ENCODE assay signal across 8 cellular contexts in the genomic region with DNA sequence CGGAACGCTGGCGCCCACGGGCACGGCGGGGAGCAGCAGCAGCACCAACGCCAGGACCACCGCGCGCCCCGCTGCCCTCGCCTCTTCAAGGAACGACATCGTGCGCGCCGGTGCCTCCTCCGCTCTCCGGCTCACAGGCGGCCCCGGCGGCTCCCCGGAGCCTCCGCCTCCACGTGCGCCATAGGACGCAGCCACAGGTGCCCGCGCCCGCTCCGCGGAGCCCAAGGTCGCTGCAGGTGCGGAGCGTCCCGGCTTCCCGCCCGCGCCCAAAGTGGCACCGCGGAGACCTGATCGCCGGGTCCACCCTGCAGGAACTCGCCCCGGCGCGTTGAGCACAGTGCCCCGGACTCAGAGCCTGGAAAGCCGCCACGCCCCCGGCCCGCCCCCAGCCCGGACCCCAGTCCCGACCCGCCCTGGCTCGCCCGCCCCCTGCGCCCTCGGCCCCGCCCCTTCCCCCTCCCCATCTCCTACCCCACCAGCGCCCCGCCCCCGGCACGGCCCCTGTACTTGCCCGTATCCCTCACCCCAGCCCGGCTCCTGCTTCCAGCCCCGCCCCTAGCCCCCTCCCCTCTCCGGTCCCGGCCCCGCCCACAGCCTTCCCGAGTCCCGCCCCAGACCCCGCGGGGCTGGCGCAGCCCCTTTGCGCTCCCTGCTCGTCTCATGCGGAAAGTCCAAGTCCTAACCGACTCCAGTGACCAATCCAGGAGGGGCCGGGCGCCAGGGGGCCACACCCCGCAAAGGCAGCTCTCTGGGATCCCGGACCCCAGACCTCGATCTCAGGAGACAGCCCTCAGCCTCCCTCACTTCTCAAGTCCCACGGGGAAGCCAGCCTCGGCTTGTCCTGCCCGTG. TPM values are rescaled to one million over a fixed set of nuclear protein-coding genes. Genes with fewer than 3 reads are reported as not detected.
DNase-seq lines count a peak whose midpoint lies in the region; ATAC-seq, FAIRE-seq and TF ChIP-seq lines count a peak whose summit lies in the region.

A gene with protein sequence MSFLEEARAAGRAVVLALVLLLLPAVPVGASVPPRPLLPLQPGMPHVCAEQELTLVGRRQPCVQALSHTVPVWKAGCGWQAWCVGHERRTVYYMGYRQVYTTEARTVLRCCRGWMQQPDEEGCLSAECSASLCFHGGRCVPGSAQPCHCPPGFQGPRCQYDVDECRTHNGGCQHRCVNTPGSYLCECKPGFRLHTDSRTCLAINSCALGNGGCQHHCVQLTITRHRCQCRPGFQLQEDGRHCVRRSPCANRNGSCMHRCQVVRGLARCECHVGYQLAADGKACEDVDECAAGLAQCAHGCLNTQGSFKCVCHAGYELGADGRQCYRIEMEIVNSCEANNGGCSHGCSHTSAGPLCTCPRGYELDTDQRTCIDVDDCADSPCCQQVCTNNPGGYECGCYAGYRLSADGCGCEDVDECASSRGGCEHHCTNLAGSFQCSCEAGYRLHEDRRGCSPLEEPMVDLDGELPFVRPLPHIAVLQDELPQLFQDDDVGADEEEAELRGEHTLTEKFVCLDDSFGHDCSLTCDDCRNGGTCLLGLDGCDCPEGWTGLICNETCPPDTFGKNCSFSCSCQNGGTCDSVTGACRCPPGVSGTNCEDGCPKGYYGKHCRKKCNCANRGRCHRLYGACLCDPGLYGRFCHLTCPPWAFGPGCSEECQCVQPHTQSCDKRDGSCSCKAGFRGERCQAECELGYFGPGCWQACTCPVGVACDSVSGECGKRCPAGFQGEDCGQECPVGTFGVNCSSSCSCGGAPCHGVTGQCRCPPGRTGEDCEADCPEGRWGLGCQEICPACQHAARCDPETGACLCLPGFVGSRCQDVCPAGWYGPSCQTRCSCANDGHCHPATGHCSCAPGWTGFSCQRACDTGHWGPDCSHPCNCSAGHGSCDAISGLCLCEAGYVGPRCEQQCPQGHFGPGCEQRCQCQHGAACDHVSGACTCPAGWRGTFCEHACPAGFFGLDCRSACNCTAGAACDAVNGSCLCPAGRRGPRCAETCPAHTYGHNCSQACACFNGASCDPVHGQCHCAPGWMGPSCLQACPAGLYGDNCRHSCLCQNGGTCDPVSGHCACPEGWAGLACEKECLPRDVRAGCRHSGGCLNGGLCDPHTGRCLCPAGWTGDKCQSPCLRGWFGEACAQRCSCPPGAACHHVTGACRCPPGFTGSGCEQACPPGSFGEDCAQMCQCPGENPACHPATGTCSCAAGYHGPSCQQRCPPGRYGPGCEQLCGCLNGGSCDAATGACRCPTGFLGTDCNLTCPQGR (N-terminal part only) (minus strand): TSS at position 339 of the 850 bp plus-strand sequence. CDS start 240 bp downstream, at position 99.

- H3K4me2 ChIP-seq in astrocyte (ENCODE audit: low read length): peak within 1 kb of the TSS; percentile 68
- no peak within 1 kb of the TSS for H3K4me2 ChIP-seq in Karpas-422 (ENCODE audit: low read depth, low read length, poor library complexity, severe bottlenecking)

- H3K27me3 ChIP-seq in astrocyte (ENCODE audit: insufficient read depth, low read length): peaks cover 27% of the 10 kb centered on the region
- H3K27me3 ChIP-seq in Karpas-422 (ENCODE audit: low read length): no peaks in the 10 kb centered on the region

- peaks cover 28% of the 10 kb centered on the region for H3K4me1 ChIP-seq in astrocyte (ENCODE audit: insufficient read depth, low read length)
- no peaks in the 10 kb centered on the region for H3K4me1 ChIP-seq in Karpas-422 (ENCODE audit: low read length)

- H3K4me1 Mint-ChIP-seq in astrocyte (ENCODE audit: low read depth, unreplicated experiment) (peaks cover 16% of the 10 kb centered on the region), immature natural killer cell (peaks cover 6 to 7% of the 10 kb centered on the region in 2 donors)

- H4K20me1 ChIP-seq in astrocyte (ENCODE audit: insufficient read depth, low read length) (no peaks in the 10 kb centered on the region), Karpas-422 (ENCODE audit: insufficient read depth, low read depth, low read length) (no peaks in the 10 kb centered on the region)

- FAIRE-seq in astrocyte (lab: Jason Lieb, UNC): no peak

- H3K9me3 ChIP-seq in astrocyte (ENCODE audit: insufficient read depth, low read depth, low read length) (no peaks in the 10 kb centered on the region), Karpas-422 (ENCODE audit: low read length) (no peaks in the 10 kb centered on the region)

- H3K36me3 Mint-ChIP-seq in astrocyte (ENCODE audit: low read depth, unreplicated experiment) (no peaks in the 10 kb centered on the region), immature natural killer cell (no peaks in the 10 kb centered on the region)

- H2AFZ ChIP-seq in astrocyte (ENCODE audit: low read depth, low read length) (no peak within 1 kb of the TSS), Karpas-422 (ENCODE audit: low read length) (no peak within 1 kb of the TSS)

- DNase-seq in NCI-H1417 (lab: John Stamatoyannopoulos, UW) (peak; percentile 52 to 78 (median 77)), NCI-H1417 treated with DMSO at 0.1 percent for 48 hours (lab: John Stamatoyannopoulos, UW) (no peak), T follicular helper cell (ENCODE audit: low read depth) (peak; percentile 45), astrocyte (ENCODE audit: low read depth) (no peak), immature natural killer cell (peak in 1 of 3 donors; percentile 23), Karpas-422 (no peak)
- DNase-seq in stimulated activated CD4-positive, alpha-beta T cell treated with anti-CD3 and anti-CD28 coated beads, Interleukin-2, amount 100 ng/mL, for 24 hours: peak; percentile 69 to 80

- H3K9me3 Mint-ChIP-seq in astrocyte (ENCODE audit: unreplicated experiment): no peaks in the 10 kb centered on the region
- H3K9me3 Mint-ChIP-seq in immature natural killer cell: no peaks in the 10 kb centered on the region

- H3K27ac Mint-ChIP-seq in astrocyte (ENCODE audit: unreplicated experiment) (peak within 1 kb of the TSS; percentile 58), immature natural killer cell (no peak within 1 kb of the TSS)

- H3K27ac ChIP-seq in astrocyte (ENCODE audit: low read depth, low read length) (no peak within 1 kb of the TSS), Karpas-422 (ENCODE audit: low read length) (no peak within 1 kb of the TSS)

- H3K36me3 ChIP-seq in astrocyte (ENCODE audit: insufficient read depth, low read length) (no peaks in the 10 kb centered on the region), Karpas-422 (ENCODE audit: insufficient read depth, low read length) (no peaks in the 10 kb centered on the region)

- H3K79me2 ChIP-seq in astrocyte (ENCODE audit: insufficient read depth, low read length) (no peaks in the 10 kb centered on the region), Karpas-422 (ENCODE audit: low read length) (no peaks in the 10 kb centered on the region)

- H3K27me3 Mint-ChIP-seq in astrocyte (ENCODE audit: low read depth, unreplicated experiment) (peaks cover 29% of the 10 kb centered on the region), immature natural killer cell (ENCODE audit: low read depth in 3 of 3) (peaks cover 3 to 8% (median 4%) of the 10 kb centered on the region in 3 donors)

- peak within 1 kb of the TSS; percentile 23 for H3K4me3 ChIP-seq in astrocyte (ENCODE audit: insufficient read depth, low read depth, low read length)
- no peak within 1 kb of the TSS for H3K4me3 ChIP-seq in Karpas-422 (ENCODE audit: low read length)

- H3K4me3 Mint-ChIP-seq in astrocyte (ENCODE audit: unreplicated experiment) (peak within 1 kb of the TSS; percentile 81), immature natural killer cell (peak within 1 kb of the TSS; percentile 57 to 82 (median 60))

- no peak for ATAC-seq in HG02759 (IDR thresholded peaks at IDR 0.05; ENCODE audit: unreplicated experiment)

- H3K9me2 ChIP-seq in Karpas-422 (replicated peaks; ENCODE audit: insufficient read depth, low read length): no peaks in the 10 kb centered on the region

- no peak for TF ChIP-seq CTCF in astrocyte (IDR thresholded peaks at IDR 0.05; ENCODE audit: insufficient read depth, low read depth, low read length)

- H3K9ac ChIP-seq in astrocyte (ENCODE audit: low read length) (peak within 1 kb of the TSS; percentile 14), Karpas-422 (ENCODE audit: low read length) (no peak within 1 kb of the TSS)

RNA-seq across cellular contexts. Expression of the gene that starts here (rescaled TPM):
- 10.9 and 14.8 TPM in 2 replicates for total RNA-seq in astrocyte
- under 1 TPM in 1 of 3 donors, not detected in 2; 0.08 TPM for polyA plus RNA-seq in immature natural killer cell
- not detected in 2 replicates for total RNA-seq in Karpas-422 (2014; rRNA removed; shearing (Covaris generic); ENCODE audit: low replicate concordance)

Comparison
In these comparisons a context has a peak if more than half of its experiments do, and no peak if none do; other contexts are left out.
1. RNA of the gene that starts here (total RNA-seq): 10.9 to 14.8 TPM in astrocyte; not detected in Karpas-422; every median in the first group is over 10 times any median in the second.
2. DNase-seq: peak in NCI-H1417 (3 of 3), T follicular helper cell (single experiment) and stimulated activated CD4-positive, alpha-beta T cell treated with anti-CD3 and anti-CD28 coated beads, Interleukin-2, amount 100 ng/mL, for 24 hours (2 of 2); none in NCI-H1417 treated with DMSO at 0.1 percent for 48 hours (single experiment), astrocyte (single experiment) and Karpas-422 (single experiment).